ENCODE assay signal across 24 cellular contexts in the genomic region with DNA sequence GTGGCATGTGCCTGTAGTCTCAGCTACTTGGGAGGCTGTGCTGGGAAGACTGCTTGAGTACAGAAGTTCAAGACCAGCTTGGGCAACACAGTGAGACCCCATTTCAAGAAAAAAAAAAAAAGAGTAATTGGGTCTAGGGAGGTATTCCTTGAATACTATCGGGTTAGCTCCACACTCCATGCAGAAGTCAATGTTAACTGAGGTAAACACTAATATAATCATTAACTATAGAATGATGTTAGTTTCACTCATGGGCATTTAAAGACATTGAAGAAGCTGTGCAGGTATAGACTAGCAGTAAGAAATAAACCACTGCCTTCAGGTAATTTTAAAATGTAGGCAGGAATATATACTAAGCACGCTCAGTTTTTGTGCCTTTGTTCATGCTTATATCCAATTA. TPM values are rescaled to one million over a fixed set of nuclear protein-coding genes. Genes with fewer than 3 reads are reported as not detected.
DNase-seq lines count a peak whose midpoint lies in the region; ATAC-seq, FAIRE-seq and TF ChIP-seq lines count a peak whose summit lies in the region.
"Had no signal": no experiment of that assay in that cellular context is flagged by ENCODE, and none has a peak within 500 bp of the region (broad histone marks: within the 10 kb centered on the region; RNA-seq: fewer than 3 reads in every experiment).

No MANE protein-coding gene starts in this region.

- in situ Hi-C loops in HepG2 (cut with HindIII; ENCODE audit: extremely low pct_ligation_motif_present, low pct_unique_long_range_greater_than_20kb), result no loop called here

- CTCF ChIA-PET in HepG2 (lab: Yijun Ruan, JAX; ENCODE audit: low intra/inter-chr PET ratio, low total read pairs) (no interaction called here), PC-9 (lab: Charles Lee) (no interaction called here)

- TF ChIP-seq EP300 in HepG2 (IDR thresholded peaks at IDR 0.05; ENCODE audit: low read depth in 2 of 2, low read length in 2 of 2), result no peak
- TF ChIP-seq EP300 in HepG2 (CRISPR knock-in tag; IDR thresholded peaks at IDR 0.05; ENCODE audit: borderline replicate concordance), result no peak

- DNase-seq in HuH-7 (ENCODE audit: low spot score), result peak; percentile 12
- DNase-seq in hepatocyte (ENCODE audit: low spot score), result no peak
- no peak for DNase-seq in HepG2 (ENCODE audit: low spot score)
- DNase-seq in SW 1271 (lab: John Stamatoyannopoulos, UW), result no peak
- no peak for DNase-seq in PC-9
- DNase-seq: 8988T; ACHN; AML-193; BE2C; CD4-positive, alpha-beta T cell; CD8-positive, alpha-beta memory T cell; DMS 273 treated with DMSO at 0.1 percent for 48 hours; EL; GDM1; GOT3; HFFc6 had no signal

- intact Hi-C loops in HepG2 (cut with micrococcal nuclease; ENCODE audit: unreplicated experiment) (no loop called here), PC-9 (cut with micrococcal nuclease; ENCODE audit: unreplicated experiment) (no loop called here)

- BruUV-seq in HepG2 (replicated peaks; lab: Mats Ljungman, UMichigan) (no TSS peak), PC-9 (replicated peaks; lab: Mats Ljungman, UMichigan) (no TSS peak)

- TF ChIP-seq RAD21 in HepG2 (CRISPR knock-in tag; IDR thresholded peaks at IDR 0.05), result no peak

- no peak for FAIRE-seq in HepG2 (lab: Jason Lieb, UNC)
- FAIRE-seq: A549, D721Med, GM12878, GM19239, H54 had no signal

- H3K4me1 ChIP-seq in hepatocyte (ENCODE audit: insufficient read depth) (peaks cover 8% of the 10 kb centered on the region), HepG2 (ENCODE audit: insufficient read depth, low read length) (peaks cover 17% of the 10 kb centered on the region), PC-9 (replicated peaks; ENCODE audit: insufficient read depth) (no peaks in the 10 kb centered on the region)
- H3K4me1 ChIP-seq: A549; BE2C; BLaER1 treated with 17β-estradiol and CSF1 and Interleukin-3, amounts not matched to agents 10 nM and 100 nM; HAP-1 had no signal

- POLR2A ChIA-PET in HepG2 (lab: Yijun Ruan, JAX) (interaction anchor here (1.0 to 1.1 kb wide), 2 partner anchors 32 to 42 kb away, joined by 3 read pairs; partner anchors contain the start of gene MDN1), PC-9 (lab: Charles Lee; ENCODE audit: unreplicated experiment) (no interaction called here)

- H3F3A ChIP-seq in PC-9 (ENCODE audit: insufficient read depth, low read depth), result no peaks in the 10 kb centered on the region

- no peak for TF ChIP-seq POLR2A in HepG2 (IDR thresholded peaks at IDR 0.05; ENCODE audit: insufficient read depth in 1 of 2, low read depth in 2 of 2, low read length in 2 of 2)

- H2AFZ ChIP-seq in hepatocyte, result no peak overlapping the region
- no peak overlapping the region for H2AFZ ChIP-seq in HepG2 (ENCODE audit: low read length)
- H2AFZ ChIP-seq in PC-9, result no peak overlapping the region

- H3K27ac ChIP-seq in hepatocyte (peak overlapping the region; percentile 63), HepG2 (ENCODE audit: extremely low read length, insufficient read depth, low read length) (no peak overlapping the region), PC-9 (no peak overlapping the region)
- H3K27ac ChIP-seq: A549; BLaER1 treated with 17β-estradiol and CSF1 and Interleukin-3, amounts not matched to agents 10 nM and 100 nM had no signal

- H3K9me2 ChIP-seq in hepatocyte (replicated peaks; ENCODE audit: insufficient read depth) (no peaks in the 10 kb centered on the region), PC-9 (ENCODE audit: insufficient read depth) (no peaks in the 10 kb centered on the region)

- H3K4me3 ChIP-seq in hepatocyte (no peak overlapping the region), HepG2 (replicated peaks in 1 of 3; ENCODE audit: insufficient read depth in 1 of 3, low read depth in 2 of 3, low read length in 3 of 3) (no peak overlapping the region), PC-9 (no peak overlapping the region)
- H3K4me3 ChIP-seq: A549; BLaER1 treated with 17β-estradiol and CSF1 and Interleukin-3, amounts not matched to agents 10 nM and 100 nM; GM12878; HAP-1 had no signal

- H3K27me3 ChIP-seq in hepatocyte (no peaks in the 10 kb centered on the region), HepG2 (ENCODE audit: control insufficient read depth in 1 of 2, insufficient read depth in 2 of 2, low read length in 2 of 2) (no peaks in the 10 kb centered on the region), PC-9 (ENCODE audit: insufficient read depth, low read depth) (no peaks in the 10 kb centered on the region)
- H3K27me3 ChIP-seq: BE2C; BLaER1 treated with 17β-estradiol and CSF1 and Interleukin-3, amounts not matched to agents 10 nM and 100 nM had no signal

- H4K20me1 ChIP-seq in hepatocyte (ENCODE audit: insufficient read depth, poor library complexity, severe bottlenecking) (no peaks in the 10 kb centered on the region), HepG2 (ENCODE audit: insufficient read depth, low read length) (no peaks in the 10 kb centered on the region), PC-9 (ENCODE audit: insufficient read depth) (no peaks in the 10 kb centered on the region)
- H4K20me1 ChIP-seq: BLaER1 treated with 17β-estradiol and CSF1 and Interleukin-3, amounts not matched to agents 10 nM and 100 nM had no signal

- peak overlapping the region; percentile 54 for H3K4me2 ChIP-seq in hepatocyte
- H3K4me2 ChIP-seq in HepG2 (ENCODE audit: low read depth, low read length), result peak overlapping the region; percentile 20; the same call in 1 of the 2 replicates
- no peak overlapping the region for H3K4me2 ChIP-seq in PC-9
- H3K4me2 ChIP-seq: A549; BLaER1 treated with 17β-estradiol and CSF1 and Interleukin-3, amounts not matched to agents 10 nM and 100 nM had no signal

- ATAC-seq in HepG2 (peak; percentile 90), GM19467 (IDR thresholded peaks at IDR 0.05; ENCODE audit: unreplicated experiment) (no peak)
- ATAC-seq: A549, GM12878 had no signal

- H3K9me3 ChIP-seq in hepatocyte (ENCODE audit: low read depth) (no peaks in the 10 kb centered on the region), HepG2 (ENCODE audit: low read length) (peaks cover 5% of the 10 kb centered on the region; the same call in 1 of the 2 replicates), PC-9 (ENCODE audit: insufficient read depth, low read depth) (no peaks in the 10 kb centered on the region)
- H3K9me3 ChIP-seq: A549, BE2C, HAP-1 had no signal

- no peak overlapping the region for H3K9ac ChIP-seq in HepG2 (ENCODE audit: insufficient read depth, low read depth, low read length)
- H3K9ac ChIP-seq: BLaER1 treated with 17β-estradiol and CSF1 and Interleukin-3, amounts not matched to agents 10 nM and 100 nM had no signal

- H3K36me3 ChIP-seq in hepatocyte (replicated peaks; ENCODE audit: insufficient read depth, low read depth), result no peaks in the 10 kb centered on the region
- peaks cover 13 to 61% of the 10 kb centered on the region in 2 experiments for H3K36me3 ChIP-seq in HepG2 (replicated peaks in 1 of 2; ENCODE audit: control insufficient read depth in 1 of 2, insufficient read depth in 2 of 2, low read length in 2 of 2)
- no peaks in the 10 kb centered on the region for H3K36me3 ChIP-seq in PC-9 (ENCODE audit: low read depth)

- no peak for TF ChIP-seq CTCF in hepatocyte (IDR thresholded peaks at IDR 0.05; ENCODE audit: poor library complexity)
- TF ChIP-seq CTCF in HepG2 (CRISPR knock-in tag; IDR thresholded peaks at IDR 0.05), result no peak
- no peak for TF ChIP-seq CTCF in PC-9 (conservative IDR thresholded peaks at IDR 0.05)

- H3K79me2 ChIP-seq in hepatocyte (no peaks in the 10 kb centered on the region), HepG2 (ENCODE audit: insufficient read depth, low read length) (no peaks in the 10 kb centered on the region), PC-9 (ENCODE audit: low read depth) (no peaks in the 10 kb centered on the region)

- 81% methylated on average over 2 of the region's 2 CpGs for WGBS in hepatocyte (ENCODE audit: low lambda C conversion rate, missing lambda C conversion rate)
- WGBS in HepG2 (ENCODE audit: low lambda C conversion rate), result 58% methylated on average over 2 of the region's 2 CpGs

RNA-seq across cellular contexts. Expression of gene MDN1, which starts 32.6 kb away (rescaled TPM):
- 20.8 and 20.9 TPM in 2 replicates for total RNA-seq in hepatocyte
- 8.0 and 10.8 TPM in 2 replicates for polyA plus RNA-seq in hepatocyte
- 52.9 and 91.7 TPM in 2 replicates for total RNA-seq in HepG2 (2016; rRNA removed; fragmentation: Illumina TruSeq; extraction: Trizol)
- 7.3 and 11.1 TPM in 2 replicates for total RNA-seq in HepG2 (2016; cell fraction: cytosol; rRNA removed; fragmentation: Illumina TruSeq; extraction: Trizol; ENCODE audit: low read depth)
- 52.6 and 76.6 TPM in 2 replicates for total RNA-seq in HepG2 (2016; cell fraction: insoluble cytoplasmic fraction; rRNA removed; fragmentation: Illumina TruSeq; extraction: Trizol)
- total RNA-seq in HepG2 (2016; cell fraction: membrane; rRNA removed; fragmentation: Illumina TruSeq; extraction: Trizol), result 17.5 and 20.1 TPM in 2 replicates
- 64.2 and 71.4 TPM in 2 replicates for total RNA-seq in HepG2 (2016; cell fraction: nucleus; rRNA removed; fragmentation: Illumina TruSeq; extraction: Trizol)
- 16.8 and 18.8 TPM in 2 replicates for polyA plus RNA-seq in HepG2 (2011; rRNA removed)
- polyA plus RNA-seq in HepG2 (2011; cell fraction: cytosol; rRNA removed), result 6.1 and 10.1 TPM in 2 replicates
- polyA plus RNA-seq in HepG2 (2011; cell fraction: nucleus; rRNA removed), result 35.8 and 40.6 TPM in 2 replicates
- polyA plus RNA-seq in HepG2 (2012), result 20.4 and 25.7 TPM in 2 replicates
- polyA plus RNA-seq in HepG2 (2016; cell fraction: cytosol; fragmentation: Illumina TruSeq; extraction: Trizol; ENCODE audit: low read depth), result 3.0 and 3.2 TPM in 2 replicates
- polyA plus RNA-seq in HepG2 (2016; cell fraction: insoluble cytoplasmic fraction; fragmentation: Illumina TruSeq; extraction: Trizol; ENCODE audit: low read depth), result 40.6 and 44.1 TPM in 2 replicates
- polyA plus RNA-seq in HepG2 (2016; cell fraction: membrane; fragmentation: Illumina TruSeq; extraction: Trizol; ENCODE audit: low read depth), result 6.7 and 7.0 TPM in 2 replicates
- 75.5 and 81.6 TPM in 2 replicates for polyA plus RNA-seq in HepG2 (2016; cell fraction: nucleus; fragmentation: Illumina TruSeq; extraction: Trizol; ENCODE audit: insufficient read depth, low read depth)
- 25.6 and 26.9 TPM in 2 replicates for polyA minus RNA-seq in HepG2 (2011; rRNA and poly(A)+ RNA removed; ENCODE audit: low replicate concordance)
- 20.2 and 22.3 TPM in 2 replicates for polyA minus RNA-seq in HepG2 (2011; cell fraction: cytosol; rRNA and poly(A)+ RNA removed)
- 56.1 and 67.4 TPM in 2 replicates for polyA minus RNA-seq in HepG2 (2011; cell fraction: nucleus; rRNA and poly(A)+ RNA removed)
- total RNA-seq in PC-9 (2021), result 38.1 and 38.6 TPM in 2 replicates

RNA-seq across cellular contexts. Expression of gene CASP8AP2, which starts 42.7 kb away (rescaled TPM):
- total RNA-seq in hepatocyte, result 12.0 and 14.1 TPM in 2 replicates
- polyA plus RNA-seq in hepatocyte, result 8.6 and 10.3 TPM in 2 replicates
- total RNA-seq in HepG2 (2016; rRNA removed; fragmentation: Illumina TruSeq; extraction: Trizol), result 13.5 and 26.0 TPM in 2 replicates
- total RNA-seq in HepG2 (2016; cell fraction: cytosol; rRNA removed; fragmentation: Illumina TruSeq; extraction: Trizol; ENCODE audit: low read depth), result 4.8 and 5.1 TPM in 2 replicates
- 13.7 and 22.7 TPM in 2 replicates for total RNA-seq in HepG2 (2016; cell fraction: insoluble cytoplasmic fraction; rRNA removed; fragmentation: Illumina TruSeq; extraction: Trizol)
- total RNA-seq in HepG2 (2016; cell fraction: membrane; rRNA removed; fragmentation: Illumina TruSeq; extraction: Trizol), result 6.1 and 7.4 TPM in 2 replicates
- total RNA-seq in HepG2 (2016; cell fraction: nucleus; rRNA removed; fragmentation: Illumina TruSeq; extraction: Trizol), result 19.0 and 20.0 TPM in 2 replicates
- 3.1 and 5.7 TPM in 2 replicates for polyA plus RNA-seq in HepG2 (2011; rRNA removed)
- polyA plus RNA-seq in HepG2 (2011; cell fraction: cytosol; rRNA removed), result 1.4 and 1.9 TPM in 2 replicates
- 4.2 and 4.4 TPM in 2 replicates for polyA plus RNA-seq in HepG2 (2011; cell fraction: nucleus; rRNA removed)
- polyA plus RNA-seq in HepG2 (2012), result 3.4 and 5.7 TPM in 2 replicates
- 0.18 and 0.38 TPM in 2 replicates for polyA plus RNA-seq in HepG2 (2016; cell fraction: cytosol; fragmentation: Illumina TruSeq; extraction: Trizol; ENCODE audit: low read depth)
- polyA plus RNA-seq in HepG2 (2016; cell fraction: insoluble cytoplasmic fraction; fragmentation: Illumina TruSeq; extraction: Trizol; ENCODE audit: low read depth), result 11.0 and 11.8 TPM in 2 replicates
- 0.56 and 0.65 TPM in 2 replicates for polyA plus RNA-seq in HepG2 (2016; cell fraction: membrane; fragmentation: Illumina TruSeq; extraction: Trizol; ENCODE audit: low read depth)
- polyA plus RNA-seq in HepG2 (2016; cell fraction: nucleus; fragmentation: Illumina TruSeq; extraction: Trizol; ENCODE audit: insufficient read depth, low read depth), result 16.5 and 20.5 TPM in 2 replicates
- polyA minus RNA-seq in HepG2 (2011; rRNA and poly(A)+ RNA removed; ENCODE audit: low replicate concordance), result 5.2 and 25.9 TPM in 2 replicates
- polyA minus RNA-seq in HepG2 (2011; cell fraction: cytosol; rRNA and poly(A)+ RNA removed), result 6.1 and 7.5 TPM in 2 replicates
- polyA minus RNA-seq in HepG2 (2011; cell fraction: nucleus; rRNA and poly(A)+ RNA removed), result 19.0 and 20.3 TPM in 2 replicates
- 14.7 and 17.4 TPM in 2 replicates for total RNA-seq in PC-9 (2021)
